ENCODE assay signal across 19 cellular contexts in the genomic region with DNA sequence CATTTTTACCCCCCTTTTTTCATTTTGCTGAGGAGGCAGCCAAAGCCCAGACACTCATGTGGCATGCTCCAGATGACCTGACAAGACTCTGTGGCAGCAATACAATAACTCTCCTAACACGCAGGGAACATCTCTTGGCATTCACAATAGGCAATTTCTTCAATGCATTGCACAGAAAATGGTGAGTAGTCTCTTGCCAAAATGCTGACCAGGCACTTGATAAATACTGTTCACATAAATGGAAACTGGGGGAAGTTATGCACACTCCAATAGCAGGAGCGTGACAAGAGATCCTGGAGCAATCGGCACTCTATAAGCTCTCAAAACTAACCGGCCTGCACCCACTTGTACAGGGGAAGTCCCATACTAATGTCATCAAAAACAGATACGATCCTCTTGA.
"Had no signal": no experiment of that assay in that cellular context is flagged by ENCODE, and none has a peak within 500 bp of the region (broad histone marks: within the 10 kb centered on the region; RNA-seq: fewer than 3 reads in every experiment).

No MANE protein-coding gene starts in this region.

- H3K9me3 ChIP-seq: mucosa of descending colon, pancreas had no signal

- ATAC-seq: activated T-cell treated with anti-CD3 and anti-CD28 coated beads, Interleukin-2, amount 50 U/mL, for 72 hours; mucosa of descending colon; naive thymus-derived CD4-positive, alpha-beta T cell; pancreas; WTC11 had no signal

- FAIRE-seq: kidney, pancreas, TTC549, urothelium cell line had no signal

- H3K27ac ChIP-seq: brain microvascular endothelial cell, left ventricle myocardium inferior, pancreas had no signal

- H3K4me3 ChIP-seq: left ventricle myocardium inferior, mucosa of descending colon, pancreas had no signal

- H3K27me3 ChIP-seq: brain microvascular endothelial cell, pancreas had no signal

- DNase-seq: activated CD4-positive, alpha-beta T cell treated with anti-CD3 and anti-CD28 coated beads for 48 hours; activated CD8-positive, alpha-beta memory T cell treated with anti-CD3 and anti-CD28 coated beads, Interleukin-2, amount 50 U/mL, for 48 hours; activated gamma-delta T cell treated with Interleukin-2 at 50 U/mL for 16 hours; activated T-cell treated with anti-CD3 and anti-CD28 coated beads, Interleukin-2, amount 50 U/mL, for 72 hours; amygdala; brain microvascular endothelial cell; dermis blood vessel endothelial cell; endodermal cell; hypothalamus; kidney; left ventricle myocardium inferior; mucosa of descending colon; naive thymus-derived CD4-positive, alpha-beta T cell; pancreas; stimulated activated CD4-positive, alpha-beta T cell treated with anti-CD3 and anti-CD28 coated beads, Interleukin-12 subunit alpha, Interleukin-12 subunit beta, amount 100 ng/mL, for 4 hours; stimulated activated CD4-positive, alpha-beta T cell treated with anti-CD3 and anti-CD28 coated beads, Interleukin-2, amount 100 ng/mL, for 24 hours had no signal

- H3K36me3 ChIP-seq: pancreas had no signal

- H3K4me1 ChIP-seq: pancreas had no signal
